In genomic region chr1:53297226-53297625, GRCh38 we compare ENCODE assay signal across 30 cellular contexts.
"Had no signal": no experiment of that assay in that cellular context is flagged by ENCODE, and none has a peak within 500 bp of the region (broad histone marks: within the 10 kb centered on the region; RNA-seq: fewer than 3 reads in every experiment).

No MANE protein-coding gene starts in this region.

- ATAC-seq: left ventricle myocardium superior; natural killer cell treated with Interleukin-12 subunit alpha and Interleukin-12 subunit beta and Interleukin-15 and Interleukin-18, amount 100 ng/mL, for 72 hours; pancreas had no signal

- H3K4me3 ChIP-seq: ascending aorta, coronary artery, dorsolateral prefrontal cortex, mucosa of descending colon, pancreas, prostate gland, sigmoid colon, smooth muscle cell, stomach, thyroid gland, upper lobe of left lung had no signal

- FAIRE-seq: frontal cortex, pancreas, TTC549 had no signal

- H3K27ac Mint-ChIP-seq: activated naive CD4-positive, alpha-beta T cell treated with anti-CD3 and anti-CD28 coated beads, Interleukin-2, amount 10 ng/mL, durations not matched to agents 7 days and 5 days had no signal

- H3K4me3 Mint-ChIP-seq: activated naive CD4-positive, alpha-beta T cell treated with anti-CD3 and anti-CD28 coated beads, Interleukin-2, amount 10 ng/mL, durations not matched to agents 7 days and 5 days; activated naive CD8-positive, alpha-beta T cell treated with anti-CD3 and anti-CD28 coated beads, Interleukin-2, amount 10 ng/mL, durations not matched to agents 7 days and 5 days; activated T-helper 1 cell treated with anti-CD3 and anti-CD28 coated beads, Interleukin-12 subunit alpha, Interleukin-12 subunit beta, Interleukin-2, Interleukin-4 antibody, amounts not matched to agents 30 ng/mL and 10 ng/mL and 1 ng/mL, durations not matched to agents 14 hours and 24 hours and 36 hours; natural killer cell treated with Interleukin-12 subunit alpha and Interleukin-12 subunit beta and Interleukin-15 and Interleukin-18, amount 100 ng/mL, for 72 hours; stimulated activated naive B cell treated with anti-CD40 and anti-IgM and Interleukin-4, amounts not matched to agents 10 μg/mL and 1 μg/mL and 100 μg/mL, for 72 hours had no signal

- DNase-seq: activated CD4-positive, alpha-beta T cell treated with anti-CD3 and anti-CD28 coated beads for 4 hours; activated CD4-positive, alpha-beta T cell treated with anti-CD3 and anti-CD28 coated beads, Interleukin-2, amount 50 U/mL, for 4 hours; activated gamma-delta T cell; activated naive CD4-positive, alpha-beta T cell treated with anti-CD3 and anti-CD28 coated beads, Interleukin-2, amount 10 ng/mL, durations not matched to agents 7 days and 5 days; activated naive CD8-positive, alpha-beta T cell treated with anti-CD3 and anti-CD28 coated beads, Interleukin-2, amount 10 ng/mL, durations not matched to agents 7 days and 5 days; brain microvascular endothelial cell; dorsolateral prefrontal cortex; effector memory CD4-positive, alpha-beta T cell; islet precursor cell; left ventricle myocardium superior; mucosa of descending colon; nucleus accumbens; pancreas; retina; sigmoid colon; stimulated activated CD4-positive, alpha-beta T cell treated with anti-CD3 and anti-CD28 coated beads, Interleukin-1b, Interleukin-23, amount 100 ng/mL, for 48 hours; stimulated activated CD4-positive, alpha-beta T cell treated with anti-CD3 and anti-CD28 coated beads, Interleukin-4, amount 100 ng/mL, for 4 hours; stimulated activated CD8-positive, alpha-beta memory T cell treated with anti-CD3 and anti-CD28 coated beads, Interleukin-4, amount 100 ng/mL, for 48 hours; stimulated activated naive B cell treated with anti-CD40 and anti-IgM and Interleukin-4, amounts not matched to agents 10 μg/mL and 1 μg/mL and 100 μg/mL, for 72 hours; stomach; thyroid gland; upper lobe of left lung had no signal

- H3K27ac ChIP-seq: brain microvascular endothelial cell, coronary artery, pancreas, sigmoid colon, stomach had no signal

- H3K4me2 ChIP-seq: smooth muscle cell had no signal

- H3K36me3 Mint-ChIP-seq: natural killer cell treated with Interleukin-12 subunit alpha and Interleukin-12 subunit beta and Interleukin-15 and Interleukin-18, amount 100 ng/mL, for 72 hours had no signal

- H3K36me3 ChIP-seq: ascending aorta, brain microvascular endothelial cell, pancreas, prostate gland, sigmoid colon, stomach, thyroid gland, upper lobe of left lung had no signal

- H3K27me3 ChIP-seq: ascending aorta, brain microvascular endothelial cell, dorsolateral prefrontal cortex, pancreas, sigmoid colon, stomach, thyroid gland, upper lobe of left lung had no signal

- H3K9me3 ChIP-seq: ascending aorta, mucosa of descending colon, pancreas, prostate gland, sigmoid colon, stomach, thyroid gland, upper lobe of left lung had no signal

- H3K27me3 Mint-ChIP-seq: activated naive CD4-positive, alpha-beta T cell treated with anti-CD3 and anti-CD28 coated beads, Interleukin-2, amount 10 ng/mL, durations not matched to agents 7 days and 5 days; activated naive CD8-positive, alpha-beta T cell treated with anti-CD3 and anti-CD28 coated beads, Interleukin-2, amount 10 ng/mL, durations not matched to agents 7 days and 5 days; natural killer cell treated with Interleukin-12 subunit alpha and Interleukin-12 subunit beta and Interleukin-15 and Interleukin-18, amount 100 ng/mL, for 72 hours; stimulated activated naive B cell treated with anti-CD40 and anti-IgM and Interleukin-4, amounts not matched to agents 10 μg/mL and 1 μg/mL and 100 μg/mL, for 72 hours had no signal

- H3K4me1 ChIP-seq: pancreas had no signal
